ENCODE assay signal across 13 cellular contexts in genomic region chr13:75869981-75870380, GRCh38.
DNase-seq lines count a peak whose midpoint lies in the region; ATAC-seq and TF ChIP-seq lines count a peak whose summit lies in the region.
"Had no signal": no experiment of that assay in that cellular context is flagged by ENCODE, and none has a peak within 500 bp of the region (broad histone marks: within the 10 kb centered on the region; RNA-seq: fewer than 3 reads in every experiment).

No MANE protein-coding gene starts in this region.

- H3F3A ChIP-seq in smooth muscle cell (ENCODE audit: low read depth), result no peaks in the 10 kb centered on the region

- H3K27me3 ChIP-seq in effector memory CD4-positive, alpha-beta T cell (replicated peaks; ENCODE audit: control insufficient read depth, insufficient read depth, low read length, poor library complexity, severe bottlenecking), result no peaks in the 10 kb centered on the region
- H3K27me3 ChIP-seq in smooth muscle cell (ENCODE audit: low read depth) (no peaks in the 10 kb centered on the region), psoas muscle (ENCODE audit: insufficient read depth in 3 of 3, low read length in 2 of 3) (no peaks in the 10 kb centered on the region)
- H3K27me3 ChIP-seq: heart left ventricle, thyroid gland had no signal

- no peaks in the 10 kb centered on the region for H3K36me3 Mint-ChIP-seq in activated CD8-positive, alpha-beta memory T cell treated with anti-CD3 and anti-CD28 coated beads, Interleukin-2, amount 10 ng/mL, durations not matched to agents 7 days and 5 days
- H3K36me3 Mint-ChIP-seq: memory B cell had no signal

- H3K4me1 Mint-ChIP-seq in activated CD8-positive, alpha-beta memory T cell treated with anti-CD3 and anti-CD28 coated beads, Interleukin-2, amount 10 ng/mL, durations not matched to agents 7 days and 5 days, result peaks cover 17% of the 10 kb centered on the region
- H3K4me1 Mint-ChIP-seq: memory B cell had no signal

- H3K9me3 ChIP-seq in SK-N-MC (ENCODE audit: low read depth, low read length) (no peaks in the 10 kb centered on the region), smooth muscle cell (replicated peaks; ENCODE audit: low read depth) (no peaks in the 10 kb centered on the region), psoas muscle (no peaks in the 10 kb centered on the region)
- H3K9me3 ChIP-seq in effector memory CD4-positive, alpha-beta T cell (ENCODE audit: control insufficient read depth, low read length), result no peaks in the 10 kb centered on the region
- H3K9me3 ChIP-seq: heart left ventricle, thyroid gland had no signal

- no peaks in the 10 kb centered on the region for H3K9me3 Mint-ChIP-seq in activated CD8-positive, alpha-beta memory T cell treated with anti-CD3 and anti-CD28 coated beads, Interleukin-2, amount 10 ng/mL, durations not matched to agents 7 days and 5 days (ENCODE audit: low read depth)
- H3K9me3 Mint-ChIP-seq: memory B cell had no signal

- TF ChIP-seq CTCF in smooth muscle cell (IDR thresholded peaks at IDR 0.05; ENCODE audit: borderline replicate concordance, insufficient read depth, poor library complexity, severe bottlenecking), result no peak
- TF ChIP-seq CTCF in psoas muscle (IDR thresholded peaks at IDR 0.05), result no peak

- intact Hi-C loops in psoas muscle (cut with DNase I), result loop anchor here (2.0 to 5.0 kb wide), 2 partner anchors 1033 to 1112 kb away; no protein-coding TSS in a partner anchor

- H3K4me3 Mint-ChIP-seq in activated CD8-positive, alpha-beta memory T cell treated with anti-CD3 and anti-CD28 coated beads, Interleukin-2, amount 10 ng/mL, durations not matched to agents 7 days and 5 days, result peak overlapping the region; percentile 62

- no peaks in the 10 kb centered on the region for H3K4me1 ChIP-seq in effector memory CD4-positive, alpha-beta T cell (ENCODE audit: control insufficient read depth, insufficient read depth, low read length, poor library complexity, severe bottlenecking)
- no peaks in the 10 kb centered on the region for H3K4me1 ChIP-seq in smooth muscle cell (ENCODE audit: low read depth)
- H3K4me1 ChIP-seq in psoas muscle, result no peaks in the 10 kb centered on the region

- H3K4me2 ChIP-seq in smooth muscle cell, result peak overlapping the region; percentile 75

- WGBS in smooth muscle cell (ENCODE audit: low lambda C conversion rate), result 48% methylated on average over 4 of the region's 4 CpGs
- 37 to 46% (median 46%) methylated on average over 4 of the region's 4 CpGs for WGBS in psoas muscle, 3 donors

- peak overlapping the region; percentile 74 for H3K27ac Mint-ChIP-seq in activated CD8-positive, alpha-beta memory T cell treated with anti-CD3 and anti-CD28 coated beads, Interleukin-2, amount 10 ng/mL, durations not matched to agents 7 days and 5 days
- H3K27ac Mint-ChIP-seq: memory B cell had no signal

- in situ Hi-C loops in KBM-7 (cut with MboI; ENCODE audit: low pct_unique_long_range_greater_than_20kb, low sequenced_read_pairs), result no loop called here

- no peaks in the 10 kb centered on the region for H3K79me2 ChIP-seq in smooth muscle cell (ENCODE audit: low read depth)

- peaks cover 20% of the 10 kb centered on the region for H3K27me3 Mint-ChIP-seq in activated CD8-positive, alpha-beta memory T cell treated with anti-CD3 and anti-CD28 coated beads, Interleukin-2, amount 10 ng/mL, durations not matched to agents 7 days and 5 days

- peak; percentile 97 for ATAC-seq in activated CD8-positive, alpha-beta memory T cell treated with anti-CD3 and anti-CD28 coated beads, Interleukin-2, amount 10 ng/mL, durations not matched to agents 7 days and 5 days
- no peak for ATAC-seq in psoas muscle

- H3K4me3 ChIP-seq in SK-N-MC (peak overlapping the region; percentile 74; the same call in 1 of the 2 replicates), smooth muscle cell (no peak overlapping the region), psoas muscle (no peak overlapping the region)
- H3K4me3 ChIP-seq in effector memory CD4-positive, alpha-beta T cell (ENCODE audit: insufficient read depth, low read depth, low read length, poor library complexity, severe bottlenecking), result peak overlapping the region; percentile 30

- no peaks in the 10 kb centered on the region for H4K20me1 ChIP-seq in smooth muscle cell (ENCODE audit: low read depth)

- no peak overlapping the region for H3K9ac ChIP-seq in SK-N-MC (ENCODE audit: insufficient read length)
- no peak overlapping the region for H3K9ac ChIP-seq in smooth muscle cell (ENCODE audit: low read depth)

- H3K27ac ChIP-seq in SK-N-MC, result no peak overlapping the region
- H3K27ac ChIP-seq in effector memory CD4-positive, alpha-beta T cell (ENCODE audit: insufficient read depth, low read length, poor library complexity, severe bottlenecking), result peak overlapping the region; percentile 38
- no peak overlapping the region for H3K27ac ChIP-seq in smooth muscle cell (ENCODE audit: low read depth)
- H3K27ac ChIP-seq in psoas muscle, result no peak overlapping the region
- H3K27ac ChIP-seq: heart left ventricle, RWPE1 had no signal

- peak; percentile 54 for DNase-seq in activated CD8-positive, alpha-beta memory T cell treated with anti-CD3 and anti-CD28 coated beads, Interleukin-2, amount 10 ng/mL, durations not matched to agents 7 days and 5 days
- DNase-seq in activated CD8-positive, alpha-beta memory T cell treated with anti-CD3 and anti-CD28 coated beads for 24 hours, result no peak
- DNase-seq in SK-N-MC (ENCODE audit: low read depth, low spot score), result no peak
- no peak for DNase-seq in effector memory CD4-positive, alpha-beta T cell
- DNase-seq in smooth muscle cell (lab: John Stamatoyannopoulos, UW; ENCODE audit: unreplicated experiment), result no peak
- no peak for DNase-seq in NCI-H1694 (lab: John Stamatoyannopoulos, UW)
- no peak for DNase-seq in KBM-7
- no peak for DNase-seq in psoas muscle
- DNase-seq: activated gamma-delta T cell treated with Interleukin-2 at 50 U/mL for 16 hours, heart left ventricle had no signal

- CTCF ChIA-PET in activated CD8-positive, alpha-beta memory T cell treated with anti-CD3 and anti-CD28 coated beads, Interleukin-2, amount 10 ng/mL, durations not matched to agents 7 days and 5 days (lab: Charles Lee), result interaction anchor here (0.7 to 4.1 kb wide), 18 partner anchors 8 to 1132 kb away, joined by 3 to 22 read pairs (median 4); no protein-coding TSS in a partner anchor

- no peak overlapping the region for H2AFZ ChIP-seq in smooth muscle cell (ENCODE audit: low read depth)

- no peaks in the 10 kb centered on the region for H3K36me3 ChIP-seq in SK-N-MC (ENCODE audit: insufficient read depth, low read length)
- H3K36me3 ChIP-seq in effector memory CD4-positive, alpha-beta T cell (ENCODE audit: control insufficient read depth, insufficient read depth, low read length), result no peaks in the 10 kb centered on the region
- H3K36me3 ChIP-seq in smooth muscle cell (ENCODE audit: low read depth), result no peaks in the 10 kb centered on the region
- H3K36me3 ChIP-seq in psoas muscle (ENCODE audit: insufficient read depth in 1 of 2, low read depth in 1 of 2), result no peaks in the 10 kb centered on the region
- H3K36me3 ChIP-seq: heart left ventricle, thyroid gland had no signal

Comparison
In these comparisons a context has a peak if more than half of its experiments do, and no peak if none do; other contexts are left out.
1. H3K4me3 ChIP-seq: peak in SK-N-MC (single experiment) and effector memory CD4-positive, alpha-beta T cell (single experiment); none in smooth muscle cell (single experiment) and psoas muscle (single experiment).